18 cellular contexts compared by ENCODE assay signal in the genomic region with DNA sequence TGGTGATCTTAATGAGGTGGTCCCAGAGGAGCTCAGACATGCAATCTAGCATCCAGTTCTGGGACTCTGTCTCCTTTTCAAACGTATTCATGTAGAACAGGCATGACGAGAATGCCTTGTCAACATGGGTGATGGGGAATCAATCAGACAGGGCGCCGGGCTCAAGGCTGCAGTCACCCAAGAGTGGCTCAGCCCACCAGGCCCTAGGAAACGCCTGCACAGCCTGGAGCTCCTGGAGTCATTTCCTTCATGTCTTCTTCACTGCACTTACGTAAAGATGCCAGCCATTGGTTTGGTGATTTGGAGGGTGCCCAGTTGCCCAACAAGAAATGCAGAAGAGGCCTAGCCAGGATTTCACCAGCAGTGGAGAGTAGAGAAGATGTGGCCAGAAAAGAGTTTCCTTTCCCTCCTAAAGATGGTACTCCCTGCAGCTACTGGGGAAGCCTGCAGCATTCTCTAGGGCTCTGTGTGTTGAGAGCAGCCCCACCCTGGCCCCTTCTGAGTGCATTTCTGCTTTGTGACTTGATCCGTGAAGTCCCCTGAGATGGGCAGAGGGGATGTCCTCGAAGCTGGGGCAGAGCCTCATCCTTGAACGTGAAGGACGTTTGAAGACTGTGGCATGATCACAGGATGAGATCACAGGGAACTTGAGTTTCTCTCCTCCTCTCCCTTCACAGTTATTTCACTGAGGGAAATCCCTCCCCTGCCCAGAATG. TPM values are rescaled to one million over a fixed set of nuclear protein-coding genes. Genes with fewer than 3 reads are reported as not detected.
"Had no signal": no experiment of that assay in that cellular context is flagged by ENCODE, and none has a peak within 500 bp of the region (broad histone marks: within the 10 kb centered on the region; RNA-seq: fewer than 3 reads in every experiment).

No MANE protein-coding gene starts in this region.

- FAIRE-seq: islet of Langerhans, urothelium cell line had no signal

- H3K9me3 Mint-ChIP-seq: activated naive CD4-positive, alpha-beta T cell treated with anti-CD3 and anti-CD28 coated beads, Interleukin-2, amount 50 U/mL, for 24 hours; activated T-cell treated with anti-CD3 and anti-CD28 coated beads, Interleukin-2, amount 50 U/mL, for 24 hours had no signal

- H3K36me3 Mint-ChIP-seq: activated CD8-positive, alpha-beta memory T cell treated with anti-CD3 and anti-CD28 coated beads, Interleukin-2, amount 10 ng/mL, durations not matched to agents 7 days and 5 days; activated naive CD4-positive, alpha-beta T cell treated with anti-CD3 and anti-CD28 coated beads, Interleukin-2, amount 50 U/mL, for 24 hours had no signal

- H3K27ac ChIP-seq: heart left ventricle, right lobe of liver, thyroid gland had no signal

- H3K4me3 ChIP-seq: esophagus squamous epithelium, heart left ventricle, psoas muscle, right lobe of liver, thyroid gland had no signal

- H3K4me3 Mint-ChIP-seq: activated CD8-positive, alpha-beta memory T cell treated with anti-CD3 and anti-CD28 coated beads, Interleukin-2, amount 10 ng/mL, durations not matched to agents 7 days and 5 days; activated naive CD4-positive, alpha-beta T cell treated with anti-CD3 and anti-CD28 coated beads, Interleukin-2, amount 50 U/mL, for 24 hours; activated T-cell treated with anti-CD3 and anti-CD28 coated beads, Interleukin-2, amount 50 U/mL, for 24 hours; naive thymus-derived CD8-positive, alpha-beta T cell had no signal

- ATAC-seq: activated CD8-positive, alpha-beta memory T cell treated with anti-CD3 and anti-CD28 coated beads, Interleukin-2, amount 10 ng/mL, durations not matched to agents 7 days and 5 days; heart left ventricle; psoas muscle; right lobe of liver had no signal

- H3K36me3 ChIP-seq: esophagus squamous epithelium, heart left ventricle, right lobe of liver, thyroid gland had no signal

- H3K9me3 ChIP-seq: esophagus squamous epithelium, psoas muscle, right lobe of liver, SK-N-SH, thyroid gland had no signal

- H3K27ac Mint-ChIP-seq: activated CD8-positive, alpha-beta memory T cell treated with anti-CD3 and anti-CD28 coated beads, Interleukin-2, amount 10 ng/mL, durations not matched to agents 7 days and 5 days; activated naive CD4-positive, alpha-beta T cell treated with anti-CD3 and anti-CD28 coated beads, Interleukin-2, amount 50 U/mL, for 24 hours; activated T-cell treated with anti-CD3 and anti-CD28 coated beads, Interleukin-2, amount 50 U/mL, for 24 hours; naive thymus-derived CD8-positive, alpha-beta T cell had no signal

- H3K9me2 ChIP-seq: SK-N-SH had no signal

- H3K27me3 ChIP-seq: esophagus squamous epithelium, heart left ventricle, right lobe of liver, thyroid gland had no signal

- DNase-seq: activated CD4-positive, alpha-beta T cell treated with anti-CD3 and anti-CD28 coated beads, Interleukin-2, amount 50 U/mL, for 4 hours; activated CD4-positive, CD25-positive, alpha-beta regulatory T cell treated with anti-CD3 and anti-CD28 coated beads, Interleukin-2, amount 50 U/mL, for 72 hours; activated CD8-positive, alpha-beta memory T cell treated with anti-CD3 and anti-CD28 coated beads, Interleukin-2, amount 10 ng/mL, durations not matched to agents 7 days and 5 days; activated effector memory CD4-positive, alpha-beta T cell treated with Interleukin-2 at 50 U/mL for 16 hours; activated T-cell treated with anti-CD3 and anti-CD28 coated beads, Interleukin-2, amount 50 U/mL, for 24 hours; esophagus squamous epithelium; heart left ventricle; naive thymus-derived CD8-positive, alpha-beta T cell; right lobe of liver; SK-N-SH; stimulated activated CD4-positive, alpha-beta T cell treated with anti-CD3 and anti-CD28 coated beads, Interleukin-2, amount 100 ng/mL, for 24 hours; T-helper 1 cell; thyroid gland had no signal

- H3K27me3 Mint-ChIP-seq: activated naive CD4-positive, alpha-beta T cell treated with anti-CD3 and anti-CD28 coated beads, Interleukin-2, amount 50 U/mL, for 24 hours had no signal

- H3K9ac ChIP-seq: SK-N-SH had no signal

- H3K4me1 ChIP-seq: right lobe of liver, thyroid gland had no signal

- H3K4me2 ChIP-seq: SK-N-SH had no signal

- H3K4me1 Mint-ChIP-seq: activated naive CD4-positive, alpha-beta T cell treated with anti-CD3 and anti-CD28 coated beads, Interleukin-2, amount 50 U/mL, for 24 hours had no signal

RNA-seq across cellular contexts. Expression of gene STH, which starts 24.0 kb away (rescaled TPM):
- total RNA-seq: activated CD8-positive, alpha-beta memory T cell treated with anti-CD3 and anti-CD28 coated beads, Interleukin-2, amount 10 ng/mL, durations not matched to agents 7 days and 5 days; esophagus squamous epithelium; liver; naive thymus-derived CD8-positive, alpha-beta T cell; right lobe of liver; thyroid gland had no signal
- polyA plus RNA-seq: liver; naive thymus-derived CD8-positive, alpha-beta T cell; SK-N-SH had no signal
